In the genomic region with DNA sequence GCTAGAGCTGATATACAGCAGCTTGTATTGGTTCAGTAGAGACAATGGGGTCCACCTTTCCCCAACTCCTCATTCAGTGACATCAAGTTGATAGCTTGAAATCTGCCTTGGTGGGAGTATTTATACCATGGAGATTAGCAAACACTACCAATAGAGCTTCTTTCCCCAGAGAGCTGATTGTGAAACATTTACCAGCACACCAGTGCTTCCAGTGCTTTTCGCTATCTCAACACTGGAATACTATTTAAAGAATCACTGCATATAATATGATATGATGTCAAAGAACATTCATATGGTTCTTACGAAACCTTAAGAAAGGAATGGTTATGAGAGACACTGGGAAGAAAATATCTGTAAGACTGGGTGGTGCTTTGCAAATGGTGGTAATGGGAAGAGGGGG, we compare ENCODE assay signal across 1 cellular context.
TF ChIP-seq lines count a peak whose summit lies in the region.

No MANE protein-coding gene starts in this region.

TF ChIP-seq in HepG2, 621 proteins besides CTCF, POLR2A, EP300 and RAD21:
- 0 out of 2 replicates have a peak, but pooled peaks have one; percentile 24 for TF ChIP-seq CEBPB (IDR thresholded peaks at IDR 0.05; ENCODE audit: borderline replicate concordance, low read depth, low read length)
- TF ChIP-seq NPAS2 (CRISPR knock-in tag; IDR thresholded peaks at IDR 0.05; ENCODE audit: borderline replicate concordance): no peak
